Comparison of ENCODE assay signal across 8 cellular contexts in genomic region chr2:232988444-232988843, GRCh38. TPM values are rescaled to one million over a fixed set of nuclear protein-coding genes. Genes with fewer than 3 reads are reported as not detected.
DNase-seq lines count a peak whose midpoint lies in the region; ATAC-seq and TF ChIP-seq lines count a peak whose summit lies in the region.

No MANE protein-coding gene starts in this region.

- H3K4me3 ChIP-seq in HUES6 (ENCODE audit: low read depth, low read length) (no peak overlapping the region; the same call in 1 of the 2 replicates), breast epithelium (no peak overlapping the region)

- peak overlapping the region; percentile 30 for H3K9ac ChIP-seq in HUES6 (ENCODE audit: low read length)

- H3K27me3 ChIP-seq in HUES6 (ENCODE audit: control insufficient read depth, insufficient read depth, low read length) = no peaks in the 10 kb centered on the region
- no peaks in the 10 kb centered on the region for H3K27me3 ChIP-seq in breast epithelium

- H3K36me3 ChIP-seq in HUES6 (ENCODE audit: control insufficient read depth, insufficient read depth, low read length) = no peaks in the 10 kb centered on the region
- H3K36me3 ChIP-seq in breast epithelium = no peaks in the 10 kb centered on the region

- H3K4me1 ChIP-seq in HUES6 (ENCODE audit: control insufficient read depth, insufficient read depth, low read length) (peaks cover 3% of the 10 kb centered on the region), breast epithelium (no peaks in the 10 kb centered on the region)

- no peak for TF ChIP-seq CTCF in AG09319 (IDR thresholded peaks at IDR 0.05; ENCODE audit: low read depth, low read length)
- TF ChIP-seq CTCF in breast epithelium (IDR thresholded peaks at IDR 0.05) = no peak

- DNase-seq in AG09319 (ENCODE audit: extremely low read depth, low read depth) (peak; percentile 86), breast epithelium (ENCODE audit: low spot score in 2 of 2) (peak; percentile 47 to 60), mesenteric fat pad (ENCODE audit: low spot score) (peak; percentile 60), cortex of kidney (lab: John Stamatoyannopoulos, UW) (no peak), NCI-H2227 (lab: John Stamatoyannopoulos, UW; ENCODE audit: unreplicated experiment) (no peak)
- DNase-seq in stimulated activated CD4-positive, alpha-beta T cell treated with anti-CD3 and anti-CD28 coated beads, Interleukin-1b, Interleukin-23, amount 100 ng/mL, for 48 hours = no peak

- TF ChIP-seq POLR2A in breast epithelium (IDR thresholded peaks at IDR 0.05) = no peak

- H3K9me3 ChIP-seq in HUES6 (ENCODE audit: control insufficient read depth, insufficient read depth, low read depth, low read length) = peaks cover 9% of the 10 kb centered on the region; the same call in 1 of the 2 replicates
- no peaks in the 10 kb centered on the region for H3K9me3 ChIP-seq in breast epithelium

- no peak for ATAC-seq in activated CD4-positive, CD25-positive, alpha-beta regulatory T cell treated with anti-CD3 and anti-CD28 coated beads, Interleukin-2, amount 50 U/mL, for 24 hours

- intact Hi-C loops in breast epithelium (cut with DNase I; ENCODE audit: low total_unique reads) = no loop called here

- H3K27ac ChIP-seq in HUES6 (ENCODE audit: low read depth, low read length) (peak overlapping the region; percentile 25; the same call in 1 of the 2 replicates), breast epithelium (peak overlapping the region in 1 of 2 donors; percentile 40)

RNA-seq across cellular contexts. Expression of gene NGEF, which starts 24.6 kb away (rescaled TPM):
- total RNA-seq in breast epithelium (1 to 10 TPM in 2 of 3 donors, not detected in 1; 1.6 to 6.3 TPM), mesenteric fat pad (0.35 TPM)

RNA-seq across cellular contexts. Expression of gene NEU2, which starts 44.0 kb away (rescaled TPM):
- total RNA-seq in breast epithelium (not detected), mesenteric fat pad (not detected)

Comparison
In these comparisons a context has a peak if more than half of its experiments do, and no peak if none do; other contexts are left out.
1. DNase-seq: peak in AG09319 (single experiment), breast epithelium (2 of 2) and mesenteric fat pad (single experiment); none in cortex of kidney (single experiment), NCI-H2227 (single experiment) and stimulated activated CD4-positive, alpha-beta T cell treated with anti-CD3 and anti-CD28 coated beads, Interleukin-1b, Interleukin-23, amount 100 ng/mL, for 48 hours (single experiment).